Comparison of ENCODE assay signal across 9 cellular contexts in genomic region chr5:143350790-143351603, GRCh38. TPM values are rescaled to one million over a fixed set of nuclear protein-coding genes. Genes with fewer than 3 reads are reported as not detected.
DNase-seq lines count a peak whose midpoint lies in the region; ATAC-seq and TF ChIP-seq lines count a peak whose summit lies in the region.
"Had no signal": no experiment of that assay in that cellular context is flagged by ENCODE, and none has a peak within 500 bp of the region (broad histone marks: within the 10 kb centered on the region; RNA-seq: fewer than 3 reads in every experiment).

No MANE protein-coding gene starts in this region.

- no peak overlapping the region for H2BK15ac ChIP-seq in mesendoderm (replicated peaks; ENCODE audit: low read depth)

- H2AFZ ChIP-seq in PC-3 (ENCODE audit: low read length): no peak overlapping the region

- no peak for TF ChIP-seq CTCF in AG04449 (IDR thresholded peaks at IDR 0.05; ENCODE audit: insufficient read depth, low read length, missing control alignments)
- no peak for TF ChIP-seq CTCF in PC-3 (conservative IDR thresholded peaks at IDR 0.05; ENCODE audit: low read depth, low read length)
- no peak for TF ChIP-seq CTCF in left ventricle myocardium inferior (IDR thresholded peaks at IDR 0.05; ENCODE audit: borderline replicate concordance)
- TF ChIP-seq CTCF in tibial nerve (IDR thresholded peaks at IDR 0.05): no peak

- intact Hi-C loops in PC-3 (cut with micrococcal nuclease) (loop anchor here (5.0 kb wide), 1 partner anchor 39 kb away; no protein-coding TSS in a partner anchor), left ventricle myocardium inferior (cut with micrococcal nuclease) (no loop called here)

- no peak for TF ChIP-seq EP300 in tibial nerve (IDR thresholded peaks at IDR 0.05)

- no peak overlapping the region for H4K8ac ChIP-seq in mesendoderm (ENCODE audit: low read depth, low read length)

- no peak overlapping the region for H2BK5ac ChIP-seq in mesendoderm (ENCODE audit: low read length)

- H3K9ac ChIP-seq in PC-3 (ENCODE audit: low read length) (no peak overlapping the region), mesendoderm (ENCODE audit: low read length) (no peak overlapping the region)

- no peaks in the 10 kb centered on the region for H3K9me2 ChIP-seq in PC-3 (replicated peaks; ENCODE audit: low read length)

- no peak overlapping the region for H2AK5ac ChIP-seq in mesendoderm (ENCODE audit: low read length)

- ATAC-seq in GM19351 (IDR thresholded peaks at IDR 0.05; ENCODE audit: unreplicated experiment): peak; percentile 43
- ATAC-seq in PC-3: peak; percentile 78

- H3F3A ChIP-seq in PC-3 (ENCODE audit: low read length, unreplicated experiment): no peaks in the 10 kb centered on the region

- H3K4me3 ChIP-seq in AG04449 (ENCODE audit: low read depth, low read length) (no peak overlapping the region), PC-3 (ENCODE audit: low read length) (no peak overlapping the region), left ventricle myocardium inferior (no peak overlapping the region), tibial nerve (no peak overlapping the region), mesendoderm (ENCODE audit: low read length) (no peak overlapping the region)

- CTCF ChIA-PET in AG04449 (lab: Yijun Ruan, JAX): interaction anchor here (0.8 kb wide), 1 partner anchor 475 kb away, joined by 3 read pairs; no protein-coding TSS in a partner anchor
- CTCF ChIA-PET in PC-3 (lab: Charles Lee): interaction anchor here (0.5 kb wide), 1 partner anchor 830 kb away, joined by 3 read pairs; no protein-coding TSS in a partner anchor

- no peaks in the 10 kb centered on the region for H3K79me1 ChIP-seq in mesendoderm (ENCODE audit: low read length)

- H3K9me3 ChIP-seq in PC-3 (ENCODE audit: low read length) (no peaks in the 10 kb centered on the region), left ventricle myocardium inferior (replicated peaks) (no peaks in the 10 kb centered on the region), tibial nerve (no peaks in the 10 kb centered on the region)

- H4K20me1 ChIP-seq in PC-3 (ENCODE audit: low read length): no peaks in the 10 kb centered on the region

- no peak overlapping the region for H3K23ac ChIP-seq in mesendoderm (ENCODE audit: low read length)

- DNase-seq in AG04449 (ENCODE audit: low read depth, low spot score) (peak; percentile 77), PC-3 (peak; percentile 56), left ventricle myocardium inferior (no peak), foreskin melanocyte (no peak), tibial nerve (ENCODE audit: low spot score in 2 of 2) (no peak), G401 (ENCODE audit: low spot score) (no peak), mesendoderm (no peak)
- DNase-seq: KG1 had no signal

- H4K5ac ChIP-seq in mesendoderm (ENCODE audit: low read length): no peak overlapping the region

- H3K4me2 ChIP-seq in PC-3 (ENCODE audit: low read length) (0 out of 2 replicates have a peak overlapping the region, but pooled peaks have one; percentile 1), mesendoderm (ENCODE audit: low read length) (no peak overlapping the region)

- H3K36me3 ChIP-seq in PC-3 (ENCODE audit: low read depth, low read length) (no peaks in the 10 kb centered on the region), left ventricle myocardium inferior (no peaks in the 10 kb centered on the region), tibial nerve (no peaks in the 10 kb centered on the region), mesendoderm (ENCODE audit: control insufficient read depth, insufficient read depth, low read length) (no peaks in the 10 kb centered on the region)

- H3K4me1 ChIP-seq in PC-3 (ENCODE audit: insufficient read depth, low read length): peaks cover 27% of the 10 kb centered on the region
- peaks cover 100% of the 10 kb centered on the region for H3K4me1 ChIP-seq in left ventricle myocardium inferior
- H3K4me1 ChIP-seq in tibial nerve: peaks cover 0 to 97% (median 58%) of the 10 kb centered on the region in 4 donors
- no peaks in the 10 kb centered on the region for H3K4me1 ChIP-seq in mesendoderm (ENCODE audit: control insufficient read depth, low read depth, low read length)

- no TSS peak for BruUV-seq in PC-3 (replicated peaks; lab: Mats Ljungman, UMichigan)

- WGBS in tibial nerve, 2 donors: 52 to 63% methylated on average over 3 of the region's 3 CpGs
- WGBS in mesendoderm (ENCODE audit: extremely low coverage, insufficient coverage, low lambda C conversion rate): no CpG with 5 or more reads among the region's 3 CpGs

- in situ Hi-C loops in G401 (cut with HindIII; ENCODE audit: low sequenced_read_pairs): no loop called here

- no peak for TF ChIP-seq POLR2A in tibial nerve (IDR thresholded peaks at IDR 0.05)

- no peak overlapping the region for H3K18ac ChIP-seq in mesendoderm (ENCODE audit: low read length)

- no peak overlapping the region for H3K56ac ChIP-seq in mesendoderm (ENCODE audit: low read length)

- no peak overlapping the region for H3K27ac ChIP-seq in PC-3 (ENCODE audit: low read length)
- H3K27ac ChIP-seq in left ventricle myocardium inferior (replicated peaks): peak overlapping the region; percentile 38
- peak overlapping the region in 1 of 4 donors; percentile 67 for H3K27ac ChIP-seq in tibial nerve
- no peak overlapping the region for H3K27ac ChIP-seq in mesendoderm (ENCODE audit: low read depth, low read length)

- H2BK120ac ChIP-seq in mesendoderm (ENCODE audit: low read depth, low read length): no peak overlapping the region

- H3K27me3 ChIP-seq in PC-3 (ENCODE audit: low read length): no peaks in the 10 kb centered on the region
- H3K27me3 ChIP-seq in left ventricle myocardium inferior (ENCODE audit: low read depth): no peaks in the 10 kb centered on the region
- no peaks in the 10 kb centered on the region for H3K27me3 ChIP-seq in tibial nerve
- no peaks in the 10 kb centered on the region for H3K27me3 ChIP-seq in mesendoderm (ENCODE audit: insufficient read depth, low read length, poor library complexity)

- H3K79me2 ChIP-seq in PC-3 (ENCODE audit: low read length) (peaks cover 59% of the 10 kb centered on the region), mesendoderm (ENCODE audit: control insufficient read depth, insufficient read depth, low read length) (no peaks in the 10 kb centered on the region)

- H3K4ac ChIP-seq in mesendoderm (ENCODE audit: low read depth, low read length): no peak overlapping the region

- POLR2A ChIA-PET in AG04449 (lab: Yijun Ruan, JAX): interaction anchor here (0.7 kb wide), 1 partner anchor 158 kb away, joined by 3 read pairs; no protein-coding TSS in a partner anchor
- POLR2A ChIA-PET in PC-3 (lab: Charles Lee; ENCODE audit: unreplicated experiment): interaction anchor here (0.7 kb wide), 1 partner anchor 38 kb away, joined by 4 read pairs; no protein-coding TSS in a partner anchor

RNA-seq across cellular contexts. Expression of gene NR3C1, which starts 52.5 kb away (rescaled TPM):
- total RNA-seq in PC-3 (2014; rRNA removed) (13.0 and 14.5 TPM in 2 replicates), left ventricle myocardium inferior (44.9 TPM), tibial nerve (10 to 100 TPM; 47.1 to 86.2 (median 75.8) TPM)
- total RNA-seq in G401 (2014; rRNA removed; shearing (Covaris generic)): not detected in 2 replicates
- polyA plus RNA-seq in mesendoderm (2013, experiment 1 of 2): 12.1 TPM
- 11.5 TPM for polyA plus RNA-seq in mesendoderm (2013, experiment 2 of 2)

Comparison
In these comparisons a context has a peak if more than half of its experiments do, and no peak if none do; other contexts are left out.
1. DNase-seq: peak in AG04449 (single experiment) and PC-3 (single experiment); none in left ventricle myocardium inferior (single experiment), foreskin melanocyte (single experiment), tibial nerve (0 of 2), G401 (single experiment) and mesendoderm (single experiment).
2. RNA of gene NR3C1, which starts 52.5 kb away (total RNA-seq): 47.1 to 86.2 TPM in tibial nerve, 44.9 TPM in left ventricle myocardium inferior (single experiment) and 13.0 to 14.5 TPM in PC-3; not detected in G401; every median in the first group is over 10 times any median in the second.